In the genomic region with DNA sequence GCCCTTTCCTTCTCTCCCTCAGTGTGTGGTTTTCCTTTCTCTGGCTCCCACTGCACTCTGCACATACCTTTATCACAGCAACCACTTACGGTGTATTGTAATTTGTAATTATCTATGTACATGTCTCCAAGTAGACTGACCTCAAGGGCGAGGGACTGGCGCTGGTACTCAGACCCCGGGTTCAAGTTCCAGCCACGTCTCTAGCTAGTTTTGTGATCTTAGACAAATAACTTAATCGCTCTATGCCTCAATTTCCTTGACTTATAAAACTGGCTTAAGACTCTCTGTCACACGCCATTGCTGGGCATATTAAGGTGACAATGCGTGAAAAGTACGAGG, we compare ENCODE assay signal across 1 cellular context.
A peak's percentile ranks its signal among the peaks of the same experiment; 100 is the strongest.
TF ChIP-seq lines count a peak whose summit lies in the region.

No MANE protein-coding gene starts in this region.

TF ChIP-seq in K562, 482 proteins besides CTCF, POLR2A, EP300 and RAD21 (continued from another document):
- TF ChIP-seq ZBTB12 (CRISPR knock-in tag; IDR thresholded peaks at IDR 0.05): no peak
- TF ChIP-seq, protein P1, sequence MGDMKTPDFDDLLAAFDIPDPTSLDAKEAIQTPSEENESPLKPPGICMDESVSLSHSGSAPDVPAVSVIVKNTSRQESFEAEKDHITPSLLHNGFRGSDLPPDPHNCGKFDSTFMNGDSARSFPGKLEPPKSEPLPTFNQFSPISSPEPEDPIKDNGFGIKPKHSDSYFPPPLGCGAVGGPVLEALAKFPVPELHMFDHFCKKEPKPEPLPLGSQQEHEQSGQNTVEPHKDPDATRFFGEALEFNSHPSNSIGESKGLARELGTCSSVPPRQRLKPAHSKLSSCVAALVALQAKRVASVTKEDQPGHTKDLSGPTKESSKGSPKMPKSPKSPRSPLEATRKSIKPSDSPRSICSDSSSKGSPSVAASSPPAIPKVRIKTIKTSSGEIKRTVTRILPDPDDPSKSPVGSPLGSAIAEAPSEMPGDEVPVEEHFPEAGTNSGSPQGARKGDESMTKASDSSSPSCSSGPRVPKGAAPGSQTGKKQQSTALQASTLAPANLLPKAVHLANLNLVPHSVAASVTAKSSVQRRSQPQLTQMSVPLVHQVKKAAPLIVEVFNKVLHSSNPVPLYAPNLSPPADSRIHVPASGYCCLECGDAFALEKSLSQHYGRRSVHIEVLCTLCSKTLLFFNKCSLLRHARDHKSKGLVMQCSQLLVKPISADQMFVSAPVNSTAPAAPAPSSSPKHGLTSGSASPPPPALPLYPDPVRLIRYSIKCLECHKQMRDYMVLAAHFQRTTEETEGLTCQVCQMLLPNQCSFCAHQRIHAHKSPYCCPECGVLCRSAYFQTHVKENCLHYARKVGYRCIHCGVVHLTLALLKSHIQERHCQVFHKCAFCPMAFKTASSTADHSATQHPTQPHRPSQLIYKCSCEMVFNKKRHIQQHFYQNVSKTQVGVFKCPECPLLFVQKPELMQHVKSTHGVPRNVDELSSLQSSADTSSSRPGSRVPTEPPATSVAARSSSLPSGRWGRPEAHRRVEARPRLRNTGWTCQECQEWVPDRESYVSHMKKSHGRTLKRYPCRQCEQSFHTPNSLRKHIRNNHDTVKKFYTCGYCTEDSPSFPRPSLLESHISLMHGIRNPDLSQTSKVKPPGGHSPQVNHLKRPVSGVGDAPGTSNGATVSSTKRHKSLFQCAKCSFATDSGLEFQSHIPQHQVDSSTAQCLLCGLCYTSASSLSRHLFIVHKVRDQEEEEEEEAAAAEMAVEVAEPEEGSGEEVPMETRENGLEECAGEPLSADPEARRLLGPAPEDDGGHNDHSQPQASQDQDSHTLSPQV (IDR thresholded peaks at IDR 0.05): peak; percentile 9; the same call in 1 of the 2 replicates
- TF ChIP-seq, protein P2, sequence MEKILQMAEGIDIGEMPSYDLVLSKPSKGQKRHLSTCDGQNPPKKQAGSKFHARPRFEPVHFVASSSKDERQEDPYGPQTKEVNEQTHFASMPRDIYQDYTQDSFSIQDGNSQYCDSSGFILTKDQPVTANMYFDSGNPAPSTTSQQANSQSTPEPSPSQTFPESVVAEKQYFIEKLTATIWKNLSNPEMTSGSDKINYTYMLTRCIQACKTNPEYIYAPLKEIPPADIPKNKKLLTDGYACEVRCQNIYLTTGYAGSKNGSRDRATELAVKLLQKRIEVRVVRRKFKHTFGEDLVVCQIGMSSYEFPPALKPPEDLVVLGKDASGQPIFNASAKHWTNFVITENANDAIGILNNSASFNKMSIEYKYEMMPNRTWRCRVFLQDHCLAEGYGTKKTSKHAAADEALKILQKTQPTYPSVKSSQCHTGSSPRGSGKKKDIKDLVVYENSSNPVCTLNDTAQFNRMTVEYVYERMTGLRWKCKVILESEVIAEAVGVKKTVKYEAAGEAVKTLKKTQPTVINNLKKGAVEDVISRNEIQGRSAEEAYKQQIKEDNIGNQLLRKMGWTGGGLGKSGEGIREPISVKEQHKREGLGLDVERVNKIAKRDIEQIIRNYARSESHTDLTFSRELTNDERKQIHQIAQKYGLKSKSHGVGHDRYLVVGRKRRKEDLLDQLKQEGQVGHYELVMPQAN (IDR thresholded peaks at IDR 0.05; ENCODE audit: borderline replicate concordance): peak; percentile 80; the same call in 1 of the 2 replicates
- TF ChIP-seq, protein P3, sequence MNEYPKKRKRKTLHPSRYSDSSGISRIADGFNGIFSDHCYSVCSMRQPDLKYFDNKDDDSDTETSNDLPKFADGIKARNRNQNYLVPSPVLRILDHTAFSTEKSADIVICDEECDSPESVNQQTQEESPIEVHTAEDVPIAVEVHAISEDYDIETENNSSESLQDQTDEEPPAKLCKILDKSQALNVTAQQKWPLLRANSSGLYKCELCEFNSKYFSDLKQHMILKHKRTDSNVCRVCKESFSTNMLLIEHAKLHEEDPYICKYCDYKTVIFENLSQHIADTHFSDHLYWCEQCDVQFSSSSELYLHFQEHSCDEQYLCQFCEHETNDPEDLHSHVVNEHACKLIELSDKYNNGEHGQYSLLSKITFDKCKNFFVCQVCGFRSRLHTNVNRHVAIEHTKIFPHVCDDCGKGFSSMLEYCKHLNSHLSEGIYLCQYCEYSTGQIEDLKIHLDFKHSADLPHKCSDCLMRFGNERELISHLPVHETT (CRISPR knock-in tag; conservative IDR thresholded peaks at IDR 0.05 in 1 of 2, IDR thresholded peaks at IDR 0.05 in 1 of 2): peak in 1 of 2 experiments; percentile 28; a peak in 1 of 4 replicates
- TF ChIP-seq ZNF184 (CRISPR knock-in tag; IDR thresholded peaks at IDR 0.05): no peak
- 0 out of 2 replicates have a peak, but pooled peaks have one; percentile 31 for TF ChIP-seq ZNF253 (CRISPR knock-in tag; conservative IDR thresholded peaks at IDR 0.05)
